ENCODE assay signal across 28 cellular contexts in genomic region chr15:26472661-26473060, GRCh38.
"Had no signal": no experiment of that assay in that cellular context is flagged by ENCODE, and none has a peak within 500 bp of the region (broad histone marks: within the 10 kb centered on the region; RNA-seq: fewer than 3 reads in every experiment).

No MANE protein-coding gene starts in this region.

- H3K27ac Mint-ChIP-seq: naive thymus-derived CD4-positive, alpha-beta T cell; natural killer cell; nephron; stimulated activated memory B cell treated with anti-CD40 and anti-IgM and Interleukin-4, amounts not matched to agents 10 μg/mL and 1 μg/mL and 100 μg/mL, for 72 hours; stimulated activated naive CD8-positive, alpha-beta T cell treated with anti-CD3 and anti-CD28 coated beads, Interleukin-15, amount 100 ng/mL, for 72 hours had no signal

- H3K9me3 ChIP-seq: neutrophil, pancreas, psoas muscle, right lobe of liver, thoracic aorta, thyroid gland, vagina had no signal

- H3K27me3 Mint-ChIP-seq: naive thymus-derived CD4-positive, alpha-beta T cell; stimulated activated memory B cell treated with anti-CD40 and anti-IgM and Interleukin-4, amounts not matched to agents 10 μg/mL and 1 μg/mL and 100 μg/mL, for 72 hours; stimulated activated naive CD8-positive, alpha-beta T cell treated with anti-CD3 and anti-CD28 coated beads, Interleukin-15, amount 100 ng/mL, for 72 hours had no signal

- H3K4me1 Mint-ChIP-seq: naive thymus-derived CD4-positive, alpha-beta T cell; natural killer cell; nephron; stimulated activated memory B cell treated with anti-CD40 and anti-IgM and Interleukin-4, amounts not matched to agents 10 μg/mL and 1 μg/mL and 100 μg/mL, for 72 hours; stimulated activated naive CD8-positive, alpha-beta T cell treated with anti-CD3 and anti-CD28 coated beads, Interleukin-15, amount 100 ng/mL, for 72 hours had no signal

- H3K4me2 ChIP-seq: smooth muscle cell had no signal

- ATAC-seq: naive thymus-derived CD4-positive, alpha-beta T cell; natural killer cell; pancreas; psoas muscle; right cardiac atrium; right lobe of liver; stimulated activated memory B cell treated with anti-CD40 and anti-IgM and Interleukin-4, amounts not matched to agents 10 μg/mL and 1 μg/mL and 100 μg/mL, for 72 hours; stimulated activated naive CD8-positive, alpha-beta T cell treated with anti-CD3 and anti-CD28 coated beads, Interleukin-15, amount 100 ng/mL, for 72 hours; stimulated activated naive CD8-positive, alpha-beta T cell treated with anti-CD3 and anti-CD28 coated beads, Interleukin-15, Interleukin-2, amounts not matched to agents 100 U/mL and 50 U/mL, for 24 hours had no signal

- H3K4me1 ChIP-seq: pancreas, psoas muscle, right lobe of liver, thyroid gland, tibial nerve, upper lobe of left lung, vagina had no signal

- H3K27ac ChIP-seq: neutrophil, pancreas, psoas muscle, right lobe of liver, skin epidermis, thoracic aorta, thyroid gland, upper lobe of left lung, vagina had no signal

- H3K4me3 Mint-ChIP-seq: naive thymus-derived CD4-positive, alpha-beta T cell; natural killer cell; nephron; stimulated activated memory B cell treated with anti-CD40 and anti-IgM and Interleukin-4, amounts not matched to agents 10 μg/mL and 1 μg/mL and 100 μg/mL, for 72 hours; stimulated activated naive CD8-positive, alpha-beta T cell treated with anti-CD3 and anti-CD28 coated beads, Interleukin-15, amount 100 ng/mL, for 72 hours had no signal

- DNase-seq: naive thymus-derived CD4-positive, alpha-beta T cell; natural killer cell; nucleus accumbens; pancreas; psoas muscle; right cardiac atrium; right lobe of liver; spleen; stimulated activated CD4-positive, alpha-beta T cell treated with anti-CD3 and anti-CD28 coated beads, Interleukin-12 subunit alpha, Interleukin-12 subunit beta, amount 100 ng/mL, for 4 hours; stimulated activated CD4-positive, alpha-beta T cell treated with anti-CD3 and anti-CD28 coated beads, Interleukin-1b, Interleukin-23, amount 100 ng/mL, for 48 hours; stimulated activated CD4-positive, alpha-beta T cell treated with anti-CD3 and anti-CD28 coated beads, Interleukin-4, amount 100 ng/mL, for 1 hour; stimulated activated CD4-positive, alpha-beta T cell treated with anti-CD3 and anti-CD28 coated beads, Interleukin-4, amount 100 ng/mL, for 4 hours; stimulated activated CD8-positive, alpha-beta memory T cell treated with anti-CD3 and anti-CD28 coated beads, Interleukin-4, amount 100 ng/mL, for 48 hours; stimulated activated naive CD4-positive, alpha-beta T cell; stimulated activated naive CD8-positive, alpha-beta T cell treated with anti-CD3 and anti-CD28 coated beads, Interleukin-15, amount 100 ng/mL, for 72 hours; stimulated activated naive CD8-positive, alpha-beta T cell treated with anti-CD3 and anti-CD28 coated beads, Interleukin-15, Interleukin-2, amounts not matched to agents 100 U/mL and 50 U/mL, for 24 hours; substantia nigra; thyroid gland; trophoblast cell; upper lobe of left lung had no signal

- H3K36me3 ChIP-seq: neutrophil, pancreas, right lobe of liver, spleen, thoracic aorta, thyroid gland, tibial nerve, upper lobe of left lung, vagina had no signal

- H3K4me3 ChIP-seq: pancreas, psoas muscle, right lobe of liver, skin epidermis, smooth muscle cell, spleen, thoracic aorta, thyroid gland, tibial nerve, upper lobe of left lung, vagina had no signal

- H3K27me3 ChIP-seq: neutrophil, pancreas, right lobe of liver, spleen, thyroid gland, tibial nerve, upper lobe of left lung, vagina had no signal

- H3K36me3 Mint-ChIP-seq: naive thymus-derived CD4-positive, alpha-beta T cell; stimulated activated memory B cell treated with anti-CD40 and anti-IgM and Interleukin-4, amounts not matched to agents 10 μg/mL and 1 μg/mL and 100 μg/mL, for 72 hours had no signal
